Comparison of ENCODE assay signal across 8 cellular contexts in genomic region chr4:145557720-145558119, GRCh38.
DNase-seq lines count a peak whose midpoint lies in the region; ATAC-seq and TF ChIP-seq lines count a peak whose summit lies in the region.

No MANE protein-coding gene starts in this region.

- peak; percentile 91 for ATAC-seq in HG02852 (IDR thresholded peaks at IDR 0.05; ENCODE audit: unreplicated experiment)
- ATAC-seq in lung (ENCODE audit: insufficient read depth, low FRiP score) = peak; percentile 58
- ATAC-seq in stimulated activated effector memory CD8-positive, alpha-beta T cell treated with anti-CD3 and anti-CD28 coated beads, Interleukin-12 subunit alpha, Interleukin-12 subunit beta, amount 100 ng/mL, for 72 hours = peak; percentile 72

- H3K9me3 Mint-ChIP-seq in stimulated activated effector memory CD8-positive, alpha-beta T cell treated with anti-CD3 and anti-CD28 coated beads, Interleukin-12 subunit alpha, Interleukin-12 subunit beta, amount 100 ng/mL, for 72 hours = no peaks in the 10 kb centered on the region

- no peaks in the 10 kb centered on the region for H3K4me1 ChIP-seq in lung (ENCODE audit: control insufficient read depth in 2 of 2, insufficient read depth in 2 of 2, low read length in 2 of 2)

- DNase-seq in activated gamma-delta T cell treated with Interleukin-2 at 50 U/mL for 16 hours (peak; percentile 27), activated gamma-delta T cell (lab: John Stamatoyannopoulos, UW) (no peak), NCI-H2029 (lab: John Stamatoyannopoulos, UW) (peak; percentile 19), dermis blood vessel endothelial cell (peak; percentile 87), lung (ENCODE audit: low spot score) (peak; percentile 53)
- DNase-seq in activated CD4-positive, alpha-beta T cell treated with anti-CD3 and anti-CD28 coated beads for 24 hours (ENCODE audit: low read depth in 2 of 2) = peak; percentile 42 to 46
- peak; percentile 8 to 69 for DNase-seq in stimulated activated effector memory CD8-positive, alpha-beta T cell treated with anti-CD3 and anti-CD28 coated beads, Interleukin-12 subunit alpha, Interleukin-12 subunit beta, amount 100 ng/mL, for 72 hours (ENCODE audit: low spot score in 2 of 2)

- peak; percentile 77 for TF ChIP-seq CTCF in lung (IDR thresholded peaks at IDR 0.05; ENCODE audit: control extremely low read depth, extremely low read depth)

- no peak overlapping the region for H3K4me3 ChIP-seq in lung

- H3K4me1 Mint-ChIP-seq in stimulated activated effector memory CD8-positive, alpha-beta T cell treated with anti-CD3 and anti-CD28 coated beads, Interleukin-12 subunit alpha, Interleukin-12 subunit beta, amount 100 ng/mL, for 72 hours = no peaks in the 10 kb centered on the region

- no peaks in the 10 kb centered on the region for H3K36me3 Mint-ChIP-seq in stimulated activated effector memory CD8-positive, alpha-beta T cell treated with anti-CD3 and anti-CD28 coated beads, Interleukin-12 subunit alpha, Interleukin-12 subunit beta, amount 100 ng/mL, for 72 hours

- 10% methylated on average over 3 of the region's 3 CpGs for WGBS in lung, 2 donors

- H3K27ac Mint-ChIP-seq in stimulated activated effector memory CD8-positive, alpha-beta T cell treated with anti-CD3 and anti-CD28 coated beads, Interleukin-12 subunit alpha, Interleukin-12 subunit beta, amount 100 ng/mL, for 72 hours = no peak overlapping the region

- no peak overlapping the region for H3K27ac ChIP-seq in lung (ENCODE audit: low read depth in 1 of 2, low read length in 1 of 2)

- H3K4me3 Mint-ChIP-seq in stimulated activated effector memory CD8-positive, alpha-beta T cell treated with anti-CD3 and anti-CD28 coated beads, Interleukin-12 subunit alpha, Interleukin-12 subunit beta, amount 100 ng/mL, for 72 hours = no peak overlapping the region

- peaks cover 0 to 4% of the 10 kb centered on the region in 2 donors for H3K36me3 ChIP-seq in lung (ENCODE audit: control insufficient read depth in 2 of 2, insufficient read depth in 2 of 2, low read length in 2 of 2)

- no peaks in the 10 kb centered on the region for H3K27me3 ChIP-seq in lung (ENCODE audit: control insufficient read depth, insufficient read depth)

- no peaks in the 10 kb centered on the region for H3K9me3 ChIP-seq in lung (ENCODE audit: control insufficient read depth in 2 of 2, insufficient read depth in 1 of 2, low read length in 1 of 2)
